20 cellular contexts compared by ENCODE assay signal in genomic region chr19:54907899-54908298, GRCh38. TPM values are rescaled to one million over a fixed set of nuclear protein-coding genes. Genes with fewer than 3 reads are reported as not detected.
"Had no signal": no experiment of that assay in that cellular context is flagged by ENCODE, and none has a peak within 500 bp of the region (broad histone marks: within the 10 kb centered on the region; RNA-seq: fewer than 3 reads in every experiment).

No MANE protein-coding gene starts in this region.

RNA-seq across cellular contexts. Expression of gene NCR1, which starts 2.0 kb away (rescaled TPM):
- total RNA-seq: activated naive CD4-positive, alpha-beta T cell treated with anti-CD3 and anti-CD28 coated beads for 36 hours; activated T-helper 1 cell treated with anti-CD3 and anti-CD28 coated beads, Interleukin-12 subunit alpha, Interleukin-12 subunit beta, Interleukin-2, Interleukin-4 antibody, amounts not matched to agents 30 ng/mL and 10 ng/mL and 1 ng/mL, durations not matched to agents 14 hours and 24 hours and 36 hours; activated T-helper 17 cell treated with anti-CD3 and anti-CD28 coated beads, Interleukin-2, amount 50 U/mL, for 72 hours; activated T-helper 2 cell treated with anti-CD3 and anti-CD28 coated beads, Interferon-gamma antibody, Interleukin-2, Interleukin-4, amounts not matched to agents 10 μg/mL and 5 μg/mL and 100 μg/mL, durations not matched to agents 14 hours and 24 hours and 36 hours; ascending aorta; astrocyte; body of pancreas; bronchial epithelial cell; cardiac muscle cell; cardiac septum; cerebellum had no signal
- polyA plus RNA-seq: adrenal gland, aorta, cardiac muscle cell had no signal

RNA-seq across cellular contexts. Expression of gene FCAR, which starts 33.9 kb away (rescaled TPM):
- total RNA-seq: activated naive CD4-positive, alpha-beta T cell treated with anti-CD3 and anti-CD28 coated beads for 36 hours; activated naive CD4-positive, alpha-beta T cell treated with anti-CD3 and anti-CD28 coated beads, Interleukin-2, amount 50 U/mL, for 72 hours; activated naive CD8-positive, alpha-beta T cell treated with anti-CD3 and anti-CD28 coated beads for 36 hours; activated T-cell treated with anti-CD3 and anti-CD28 coated beads, Interleukin-2, amount 50 U/mL, for 4 hours; activated T-cell treated with anti-CD3 and anti-CD28 coated beads, Interleukin-2, amount 50 U/mL, for 72 hours; activated T-helper 1 cell treated with anti-CD3 and anti-CD28 coated beads, Interleukin-12 subunit alpha, Interleukin-12 subunit beta, Interleukin-2, Interleukin-4 antibody, amounts not matched to agents 30 ng/mL and 10 ng/mL and 1 ng/mL, durations not matched to agents 14 hours and 24 hours and 36 hours; activated T-helper 17 cell treated with anti-CD3 and anti-CD28 coated beads, Interleukin-2, amount 50 U/mL, for 72 hours; activated T-helper 2 cell treated with anti-CD3 and anti-CD28 coated beads, Interferon-gamma antibody, Interleukin-2, Interleukin-4, amounts not matched to agents 10 μg/mL and 5 μg/mL and 100 μg/mL, durations not matched to agents 14 hours and 24 hours and 36 hours; ascending aorta; astrocyte; body of pancreas; bronchial epithelial cell; cardiac muscle cell had no signal
- polyA plus RNA-seq: aorta, cardiac muscle cell had no signal

RNA-seq across cellular contexts. Expression of gene NLRP7, which starts 39.4 kb away (rescaled TPM):
- total RNA-seq: activated naive CD4-positive, alpha-beta T cell treated with anti-CD3 and anti-CD28 coated beads for 36 hours; activated naive CD4-positive, alpha-beta T cell treated with anti-CD3 and anti-CD28 coated beads, Interleukin-2, amount 50 U/mL, for 72 hours; activated naive CD8-positive, alpha-beta T cell treated with anti-CD3 and anti-CD28 coated beads for 36 hours; activated naive CD8-positive, alpha-beta T cell treated with anti-CD3 and anti-CD28 coated beads, Interleukin-2, amount 10 ng/mL, durations not matched to agents 7 days and 5 days; activated T-cell treated with anti-CD3 and anti-CD28 coated beads, Interleukin-2, amount 50 U/mL, for 4 hours; activated T-cell treated with anti-CD3 and anti-CD28 coated beads, Interleukin-2, amount 50 U/mL, for 72 hours; activated T-helper 1 cell treated with anti-CD3 and anti-CD28 coated beads, Interleukin-12 subunit alpha, Interleukin-12 subunit beta, Interleukin-2, Interleukin-4 antibody, amounts not matched to agents 30 ng/mL and 10 ng/mL and 1 ng/mL, durations not matched to agents 14 hours and 24 hours and 36 hours; activated T-helper 17 cell treated with anti-CD3 and anti-CD28 coated beads, Interleukin-2, amount 50 U/mL, for 72 hours; activated T-helper 2 cell treated with anti-CD3 and anti-CD28 coated beads, Interferon-gamma antibody, Interleukin-2, Interleukin-4, amounts not matched to agents 10 μg/mL and 5 μg/mL and 100 μg/mL, durations not matched to agents 14 hours and 24 hours and 36 hours; adrenal gland; aorta; ascending aorta; astrocyte; body of pancreas; breast epithelium; bronchial epithelial cell; cardiac septum; cerebellum had no signal
- polyA plus RNA-seq: adipose tissue, aorta had no signal

RNA-seq across cellular contexts. Expression of gene KIR3DL2, which starts 57.7 kb away (rescaled TPM):
- total RNA-seq: adrenal gland, aorta, ascending aorta, astrocyte, body of pancreas, breast epithelium, bronchial epithelial cell, cardiac muscle cell, cardiac septum, cerebellum had no signal
- polyA plus RNA-seq: cardiac muscle cell had no signal

RNA-seq across cellular contexts. Expression of gene NLRP2, which starts 58.3 kb away (rescaled TPM):
- total RNA-seq: ascending aorta had no signal
